ENCODE assay signal across 8 cellular contexts in genomic region chr11:124622531-124623451, GRCh38. TPM values are rescaled to one million over a fixed set of nuclear protein-coding genes. Genes with fewer than 3 reads are reported as not detected.
A peak's percentile ranks its signal among the peaks of the same experiment; 100 is the strongest.
DNase-seq lines count a peak whose midpoint lies in the region; ATAC-seq, FAIRE-seq and TF ChIP-seq lines count a peak whose summit lies in the region.

Gene TBRG1 (plus strand): TSS chr11:124622864. CDS start chr11:124623084, 220 bp downstream.

- peak within 1 kb of the TSS; percentile 86 for H3K4me3 ChIP-seq in astrocyte of the cerebellum (ENCODE audit: low read depth, low read length)
- peak within 1 kb of the TSS; percentile 62 to 82 for H3K4me3 ChIP-seq in aorta (ENCODE audit: low read length in 2 of 2)

- DNase-seq in GM18507 (ENCODE audit: extremely low spot score, insufficient read length, low read depth), result peak; percentile 84
- peak; percentile 29 for DNase-seq in NCI-H2029 treated with DMSO at 0.1 percent for 48 hours (lab: John Stamatoyannopoulos, UW)
- peak; percentile 75 for DNase-seq in T-helper 9 cell
- peak; percentile 78 for DNase-seq in astrocyte of the cerebellum (ENCODE audit: low read depth)
- peak; percentile 92 for DNase-seq in hepatic stellate cell (ENCODE audit: low spot score)
- peak; percentile 84 for DNase-seq in renal cortical epithelial cell (ENCODE audit: low read depth)
- DNase-seq in aorta, result peak; percentile 94

- peak within 1 kb of the TSS; percentile 78 to 80 for H3K27ac ChIP-seq in aorta (ENCODE audit: low read depth in 1 of 2, low read length in 2 of 2)

- H3K27me3 ChIP-seq in aorta (ENCODE audit: control insufficient read depth in 1 of 2, insufficient read depth in 2 of 2, low read length in 1 of 2), result no peaks in the 10 kb centered on the region

- no peaks in the 10 kb centered on the region for H3K4me1 ChIP-seq in aorta (ENCODE audit: control insufficient read depth in 1 of 2, insufficient read depth in 2 of 2, low read length in 2 of 2)

- TF ChIP-seq CTCF in astrocyte of the cerebellum (IDR thresholded peaks at IDR 0.05; ENCODE audit: low read depth, low read length, missing control alignments), result no peak

- in situ Hi-C loops in astrocyte of the cerebellum (cut with HindIII; ENCODE audit: low sequenced_read_pairs), result loop anchor here (5.0 kb wide), 1 partner anchor 215 kb away; no protein-coding TSS in a partner anchor

- ATAC-seq in HG02973 (IDR thresholded peaks at IDR 0.05; ENCODE audit: unreplicated experiment) (peak; percentile 98), aorta (ENCODE audit: low FRiP score) (peak; percentile 97)

- FAIRE-seq in GM18507 (lab: Jason Lieb, UNC), result peak; percentile 95

- no peaks in the 10 kb centered on the region for H3K9me3 ChIP-seq in aorta (ENCODE audit: control insufficient read depth, low read length)

- intact Hi-C loops in aorta (cut with DNase I), result no loop called here

- 0% methylated on average over 57 of the region's 57 CpGs for WGBS in aorta, 2 donors

- H3K36me3 ChIP-seq in aorta (ENCODE audit: control insufficient read depth in 1 of 2, insufficient read depth in 2 of 2, low read length in 1 of 2), result peaks cover 3 to 7% of the 10 kb centered on the region in 2 donors

RNA-seq across cellular contexts. Expression of gene TBRG1, which starts in this region (rescaled TPM):
- 22.4 and 33.1 TPM in 2 replicates for total RNA-seq in renal cortical epithelial cell
- total RNA-seq in aorta, result 10 to 100 TPM; 42.7 to 47.9 TPM
- 10 to 100 TPM; 20.5 to 65.4 TPM for polyA plus RNA-seq in aorta

Comparison
In these comparisons a context has a peak if more than half of its experiments do, and no peak if none do; other contexts are left out.
1. Peak in every context shown above with its lines: DNase-seq, ATAC-seq, H3K4me3 ChIP-seq and H3K27ac ChIP-seq.
2. DNase-seq: peak in every context shown above with its lines; median percentile 94 in aorta; 92 in hepatic stellate cell; 84 in GM18507; 84 in renal cortical epithelial cell; 78 in astrocyte of the cerebellum; 75 in T-helper 9 cell; 29 in NCI-H2029 treated with DMSO at 0.1 percent for 48 hours.